Comparison of ENCODE assay signal across 1 cellular context in genomic region chr17:36103401-36103975, GRCh38.
TF ChIP-seq lines count a peak whose summit lies in the region.

TSS of gene CCL4 (plus strand) at chr17:36103827. CDS start at chr17:36103906, 79 bp downstream.

TF ChIP-seq in GM12878, 131 proteins besides CTCF, POLR2A, EP300 and RAD21 (continued from another document):
- TF ChIP-seq MTA3 (IDR thresholded peaks at IDR 0.05; ENCODE audit: borderline replicate concordance, low read length): 0 out of 2 replicates have a peak, but pooled peaks have one; percentile 40
- TF ChIP-seq JUND (IDR thresholded peaks at IDR 0.05; ENCODE audit: low read depth, low read length): peak; percentile 57
- TF ChIP-seq DPF2 (IDR thresholded peaks at IDR 0.05): peak; percentile 35
- TF ChIP-seq ATF7 (IDR thresholded peaks at IDR 0.05; ENCODE audit: low read depth): peak; percentile 99
- TF ChIP-seq BCL11A (IDR thresholded peaks at IDR 0.05; ENCODE audit: low read depth, low read length): 0 out of 2 replicates have a peak, but pooled peaks have one; percentile 50
- TF ChIP-seq MXI1 (IDR thresholded peaks at IDR 0.05; ENCODE audit: low read depth, low read length): 0 out of 2 replicates have a peak, but pooled peaks have one; percentile 34
- peak; percentile 70 for TF ChIP-seq CHD2 (IDR thresholded peaks at IDR 0.05; ENCODE audit: borderline replicate concordance, low read depth, low read length)
- TF ChIP-seq CREB1 (IDR thresholded peaks at IDR 0.05; ENCODE audit: low read depth): peak; percentile 73
- peak; percentile 21; the same call in 1 of the 2 replicates for TF ChIP-seq JUNB (IDR thresholded peaks at IDR 0.05)
- peak; percentile 53; the same call in 1 of the 3 replicates for TF ChIP-seq POU2F2 (IDR thresholded peaks at IDR 0.05; ENCODE audit: borderline replicate concordance, low read depth, low read length)
- peak; percentile 87 for TF ChIP-seq RELB (IDR thresholded peaks at IDR 0.05; ENCODE audit: low read depth)
- 0 out of 2 replicates have a peak, but pooled peaks have one; percentile 66 for TF ChIP-seq TCF3 (IDR thresholded peaks at IDR 0.05; ENCODE audit: borderline replicate concordance, insufficient read depth, low read depth, low read length)
- peak; percentile 86 for TF ChIP-seq MEF2B (IDR thresholded peaks at IDR 0.05; ENCODE audit: partially characterized antibody, poor library complexity, severe bottlenecking)
- peak; percentile 30; the same call in 1 of the 2 replicates for TF ChIP-seq MLLT1 (IDR thresholded peaks at IDR 0.05)
- peak; percentile 90; the same call in 1 of the 2 replicates for TF ChIP-seq PAX5 (IDR thresholded peaks at IDR 0.05; ENCODE audit: borderline replicate concordance, low read depth, low read length)
- TF ChIP-seq IKZF2 (IDR thresholded peaks at IDR 0.05): peak; percentile 91 to 92
- TF ChIP-seq NR2F1 (conservative IDR thresholded peaks at IDR 0.05): peak; percentile 40; the same call in 1 of the 2 replicates
- TF ChIP-seq IRF4 (IDR thresholded peaks at IDR 0.05; ENCODE audit: low read depth, low read length): peak; percentile 55
- TF ChIP-seq NBN (IDR thresholded peaks at IDR 0.05): peak; percentile 92
- peak; percentile 92 for TF ChIP-seq EED (IDR thresholded peaks at IDR 0.05; ENCODE audit: low read depth)
- TF ChIP-seq PRDM15 (CRISPR knock-in tag; IDR thresholded peaks at IDR 0.05): peak; percentile 65; the same call in 1 of the 2 replicates
- peak; percentile 70; the same call in 1 of the 2 replicates for TF ChIP-seq CREM (IDR thresholded peaks at IDR 0.05; ENCODE audit: low read depth)
